ENCODE assay signal across 12 cellular contexts in genomic region chr11:59063996-59064727, GRCh38. TPM values are rescaled to one million over a fixed set of nuclear protein-coding genes. Genes with fewer than 3 reads are reported as not detected.
DNase-seq lines count a peak whose midpoint lies in the region; ATAC-seq, FAIRE-seq and TF ChIP-seq lines count a peak whose summit lies in the region.
"Not testable (repeated sequence)": the region's sequence is repeated elsewhere in the genome, so short reads cannot be mapped to it uniquely, and the experiment has no call there.
"Had no signal": no experiment of that assay in that cellular context is flagged by ENCODE, and none has a peak within 500 bp of the region (broad histone marks: within the 10 kb centered on the region; RNA-seq: fewer than 3 reads in every experiment).

No MANE protein-coding gene starts in this region.

- DNase-seq in SJCRH30: peak; percentile 51 to 67
- DNase-seq in H1 (ENCODE audit: low read depth in 1 of 2, low spot score in 2 of 2): not testable (repeated sequence)

- H2BK5ac ChIP-seq in H1 (ENCODE audit: low read depth, low read length): not testable (repeated sequence)

- TF ChIP-seq CTCF in H1 (IDR thresholded peaks at IDR 0.05; ENCODE audit: control extremely low read depth in 1 of 3, insufficient read depth in 1 of 3, low read depth in 1 of 3, low read length in 3 of 3): not testable (repeated sequence)

- not testable (repeated sequence) for H4K91ac ChIP-seq in H1 (replicated peaks; ENCODE audit: insufficient read length, low read length)

- not testable (repeated sequence) for H2BK15ac ChIP-seq in H1 (ENCODE audit: low read length)

- CTCF ChIA-PET in H1 (lab: Charles Lee; ENCODE audit: partially characterized antibody): interaction anchor here (1.1 to 3.5 kb wide), 5 partner anchors 11 to 163 kb away, joined by 3 to 17 read pairs (median 3); no protein-coding TSS in a partner anchor

- H4K8ac ChIP-seq in H1 (ENCODE audit: extremely low read depth, insufficient read depth, low read length): not testable (repeated sequence)

- WGBS in H1 (ENCODE audit: extremely low coverage in 1 of 2, insufficient coverage in 1 of 2, insufficient read length in 1 of 2, insufficient replicate concordance in 2 of 2, low coverage in 1 of 2, low lambda C conversion rate in 2 of 2, missing lambda C conversion rate in 1 of 2), 2 experiments: 92% methylated on average over 14 of the region's 14 CpGs; no CpG with 5 or more reads in 1 of the 2 experiments

- peak overlapping the region; percentile 25 for H3K4me3 ChIP-seq in SJCRH30
- H3K4me3 ChIP-seq in H1 (ENCODE audit: extremely low read depth in 1 of 4, insufficient read depth in 2 of 4, low read depth in 3 of 4, low read length in 4 of 4): not testable (repeated sequence)

- not testable (repeated sequence) for H4K5ac ChIP-seq in H1 (ENCODE audit: insufficient read length, low read depth, low read length)

- H4K20me1 ChIP-seq in H1 (replicated peaks in 1 of 2; ENCODE audit: control insufficient read depth in 1 of 2, insufficient read depth in 2 of 2, low read length in 2 of 2): not testable (repeated sequence)

- H3K14ac ChIP-seq in H1 (ENCODE audit: insufficient read length): not testable (repeated sequence)

- H3K27ac ChIP-seq in SJCRH30: peak overlapping the region; percentile 78
- not testable (repeated sequence) for H3K27ac ChIP-seq in H1 (ENCODE audit: low read depth, low read length)

- H3K79me1 ChIP-seq in H1 (ENCODE audit: low read depth, low read length): not testable (repeated sequence)

- H3K56ac ChIP-seq in H1 (replicated peaks; ENCODE audit: insufficient read length, low read depth, low read length): not testable (repeated sequence)

- TF ChIP-seq RAD21 in H1 (IDR thresholded peaks at IDR 0.05 in 1 of 2, conservative IDR thresholded peaks at IDR 0.05 in 1 of 2; ENCODE audit: low read depth in 2 of 2, low read length in 2 of 2): not testable (repeated sequence)

- TF ChIP-seq EP300 in H1 (IDR thresholded peaks at IDR 0.05; ENCODE audit: borderline replicate concordance in 1 of 2, low read depth in 2 of 2, low read length in 2 of 2): not testable (repeated sequence)

- not testable (repeated sequence) for H3K23me2 ChIP-seq in H1 (ENCODE audit: low read depth, low read length)

- FAIRE-seq in H1 (lab: Jason Lieb, UNC): peak; percentile 75

- H3K4ac ChIP-seq in H1 (replicated peaks; ENCODE audit: insufficient read length, low read depth, low read length): not testable (repeated sequence)

- H3K9me3 ChIP-seq in SJCRH30 (replicated peaks); H1 (ENCODE audit: insufficient read depth in 2 of 2, low read depth in 1 of 2, low read length in 1 of 2): not testable (repeated sequence)

- not testable (repeated sequence) for H3K18ac ChIP-seq in H1 (ENCODE audit: extremely low read depth, low read length)

- H3K4me1 ChIP-seq in SJCRH30; H1 (replicated peaks in 1 of 4; ENCODE audit: control insufficient read depth in 3 of 4, insufficient read depth in 4 of 4, low read length in 3 of 4): not testable (repeated sequence)

- not testable (repeated sequence) for H3K36me3 ChIP-seq in SJCRH30; H1 (ENCODE audit: control insufficient read depth in 2 of 4, insufficient read depth in 4 of 4, low read length in 3 of 4)

- H3K9ac ChIP-seq in H1 (replicated peaks in 1 of 4; ENCODE audit: extremely low read depth in 1 of 4, low read depth in 3 of 4, low read length in 3 of 4): not testable (repeated sequence)

- TF ChIP-seq POLR2A in H1 (IDR thresholded peaks at IDR 0.05; ENCODE audit: control extremely low read depth in 1 of 2, low read depth in 2 of 2, low read length in 2 of 2): not testable (repeated sequence)

- POLR2A ChIA-PET in H1 (lab: Charles Lee; ENCODE audit: partially characterized antibody): not testable (repeated sequence)

- H3K4me2 ChIP-seq in H1 (ENCODE audit: insufficient read depth in 1 of 2, low read depth in 2 of 2, low read length in 2 of 2): not testable (repeated sequence)

- peak; percentile 52 for ATAC-seq in GM18858 (IDR thresholded peaks at IDR 0.05; ENCODE audit: unreplicated experiment)
- peak; percentile 70 for ATAC-seq in GM19351 (IDR thresholded peaks at IDR 0.05; ENCODE audit: unreplicated experiment)
- peak; percentile 59 for ATAC-seq in GM21447 (IDR thresholded peaks at IDR 0.05; ENCODE audit: unreplicated experiment)
- peak; percentile 57 for ATAC-seq in HG02763 (IDR thresholded peaks at IDR 0.05; ENCODE audit: unreplicated experiment)
- ATAC-seq in HG03280 (IDR thresholded peaks at IDR 0.05; ENCODE audit: unreplicated experiment): peak; percentile 62

- not testable (repeated sequence) for H2BK20ac ChIP-seq in H1 (ENCODE audit: low read length)

- not testable (repeated sequence) for H3K79me2 ChIP-seq in H1 (ENCODE audit: control insufficient read depth in 1 of 2, insufficient read depth in 2 of 2, low read length in 2 of 2)

- not testable (repeated sequence) for H2BK12ac ChIP-seq in H1 (ENCODE audit: low read depth, low read length)

- H2AK5ac ChIP-seq in H1 (ENCODE audit: low read depth, low read length): not testable (repeated sequence)

- not testable (repeated sequence) for H3K27me3 ChIP-seq in SJCRH30; H1 (replicated peaks in 1 of 4; ENCODE audit: control insufficient read depth in 3 of 4, extremely low read depth in 1 of 4, insufficient read depth in 3 of 4, low read length in 3 of 4)

- not testable (repeated sequence) for H3K23ac ChIP-seq in H1 (ENCODE audit: insufficient read length)

- H2BK120ac ChIP-seq in H1 (replicated peaks; ENCODE audit: low read depth, low read length): not testable (repeated sequence)

- H2AFZ ChIP-seq in H1 (ENCODE audit: low read length): not testable (repeated sequence)

RNA-seq across cellular contexts. Expression of gene GLYATL1B, which starts 21.9 kb away (rescaled TPM):
- total RNA-seq in SJCRH30 (2014; rRNA removed; shearing (Covaris generic)): 0.24 and 0.28 TPM in 2 replicates
- not detected in 2 replicates for total RNA-seq in H1 (2021; fragmentation: NEBNext Ultra II Directional; extraction: Animal tissue kit (Norgen Biotek cat#: 25700))
- polyA plus RNA-seq in H1 (2011; rRNA removed): 0.08 TPM in 1 of 2 replicates, not detected in the other
- not detected for polyA plus RNA-seq in H1 (2011; cell fraction: cytosol; rRNA removed)
- not detected for polyA plus RNA-seq in H1 (2011; cell fraction: nucleus; rRNA removed)
- polyA plus RNA-seq in H1 (2012, experiment 1 of 2): 0.21 to 0.41 TPM in 2 of 4 replicates, not detected in the others
- not detected for polyA plus RNA-seq in H1 (2012, experiment 2 of 2)
- polyA plus RNA-seq in H1 (2013, experiment 1 of 2): not detected
- not detected for polyA plus RNA-seq in H1 (2013, experiment 2 of 2)
- polyA minus RNA-seq in H1 (2011; rRNA and poly(A)+ RNA removed): not detected in 2 replicates
- polyA minus RNA-seq in H1 (2011; cell fraction: cytosol; rRNA and poly(A)+ RNA removed): not detected
- polyA minus RNA-seq in H1 (2011; cell fraction: nucleus; rRNA and poly(A)+ RNA removed): not detected
- total RNA-seq: CD8-positive, alpha-beta T cell; GM23248; SK-MEL-5 had no signal
- polyA plus RNA-seq: AG04450, BJ, GM23248 had no signal

RNA-seq across cellular contexts. Expression of gene FAM111B, which starts 42.9 kb away (rescaled TPM):
- total RNA-seq in SJCRH30 (2014; rRNA removed; shearing (Covaris generic)): 58.3 and 69.9 TPM in 2 replicates
- 38.1 and 40.0 TPM in 2 replicates for total RNA-seq in H1 (2021; fragmentation: NEBNext Ultra II Directional; extraction: Animal tissue kit (Norgen Biotek cat#: 25700))
- polyA plus RNA-seq in H1 (2011; rRNA removed): 2.4 and 4.8 TPM in 2 replicates
- polyA plus RNA-seq in H1 (2011; cell fraction: cytosol; rRNA removed): 7.5 TPM
- 5.0 TPM for polyA plus RNA-seq in H1 (2011; cell fraction: nucleus; rRNA removed)
- 11.0 to 24.2 TPM (median 15.3 TPM) in 4 replicates for polyA plus RNA-seq in H1 (2012, experiment 1 of 2)
- polyA plus RNA-seq in H1 (2012, experiment 2 of 2): 0.72 TPM
- polyA plus RNA-seq in H1 (2013, experiment 1 of 2): 23.2 TPM
- 21.3 TPM for polyA plus RNA-seq in H1 (2013, experiment 2 of 2)
- polyA minus RNA-seq in H1 (2011; rRNA and poly(A)+ RNA removed): 23.6 and 43.3 TPM in 2 replicates
- polyA minus RNA-seq in H1 (2011; cell fraction: cytosol; rRNA and poly(A)+ RNA removed): 9.8 TPM
- polyA minus RNA-seq in H1 (2011; cell fraction: nucleus; rRNA and poly(A)+ RNA removed): 69.0 TPM
